ENCODE assay signal across 10 cellular contexts in the genomic region with DNA sequence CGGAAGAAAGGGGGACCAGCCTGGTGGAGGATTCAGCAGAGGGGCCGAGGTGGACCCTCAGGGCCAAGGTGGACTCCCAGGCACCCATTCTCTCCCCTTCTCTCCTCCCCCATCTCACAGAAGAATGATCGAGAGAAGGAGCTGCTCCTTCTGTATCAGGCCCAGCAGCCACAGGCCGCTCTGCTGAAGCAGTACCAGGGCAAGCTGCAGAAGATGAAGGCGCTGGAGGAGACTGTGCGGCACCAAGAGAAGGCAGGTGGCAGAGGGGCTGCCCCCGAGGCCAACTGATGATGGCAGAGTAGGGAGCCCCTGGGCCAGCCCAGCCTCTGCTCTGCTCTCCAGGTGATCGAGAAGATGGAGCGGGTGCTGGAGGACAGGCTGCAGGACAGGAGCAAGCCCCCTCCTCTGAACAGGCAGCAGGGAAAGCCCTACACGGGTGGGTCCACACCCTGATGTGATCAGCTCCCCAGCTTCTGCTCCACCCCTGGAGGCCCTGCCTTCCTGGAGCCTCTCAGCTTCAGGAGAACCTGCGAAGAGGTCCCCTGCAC. TPM values are rescaled to one million over a fixed set of nuclear protein-coding genes. Genes with fewer than 3 reads are reported as not detected.
"Had no signal": no experiment of that assay in that cellular context is flagged by ENCODE, and none has a peak within 500 bp of the region (broad histone marks: within the 10 kb centered on the region; RNA-seq: fewer than 3 reads in every experiment).

No MANE protein-coding gene starts in this region.

- H3K36me3 ChIP-seq: HAP-1 had no signal

- H3K27ac ChIP-seq: GM23248 had no signal

- H2AFZ ChIP-seq: GM23248 had no signal

- H3K9ac ChIP-seq: GM23248 had no signal

- H3K4me3 Mint-ChIP-seq: HFFc6 had no signal

- H3K4me3 ChIP-seq: GM23248, HAP-1, K562 had no signal

- ATAC-seq: HCT116, K562 had no signal

- H3K27ac Mint-ChIP-seq: HFFc6 had no signal

- H3K4me1 ChIP-seq: HAP-1 had no signal

- DNase-seq: GM23248, GOT3, H7, HFFc6, IMR-90 had no signal

- H3K9me3 Mint-ChIP-seq: HFFc6 had no signal

- H3K9me3 ChIP-seq: HAP-1 had no signal

RNA-seq across cellular contexts. Expression of gene CYP11A1, which starts 36.5 kb away (rescaled TPM):
- total RNA-seq: H4, HT-29 had no signal
